ENCODE assay signal across 8 cellular contexts in the genomic region with DNA sequence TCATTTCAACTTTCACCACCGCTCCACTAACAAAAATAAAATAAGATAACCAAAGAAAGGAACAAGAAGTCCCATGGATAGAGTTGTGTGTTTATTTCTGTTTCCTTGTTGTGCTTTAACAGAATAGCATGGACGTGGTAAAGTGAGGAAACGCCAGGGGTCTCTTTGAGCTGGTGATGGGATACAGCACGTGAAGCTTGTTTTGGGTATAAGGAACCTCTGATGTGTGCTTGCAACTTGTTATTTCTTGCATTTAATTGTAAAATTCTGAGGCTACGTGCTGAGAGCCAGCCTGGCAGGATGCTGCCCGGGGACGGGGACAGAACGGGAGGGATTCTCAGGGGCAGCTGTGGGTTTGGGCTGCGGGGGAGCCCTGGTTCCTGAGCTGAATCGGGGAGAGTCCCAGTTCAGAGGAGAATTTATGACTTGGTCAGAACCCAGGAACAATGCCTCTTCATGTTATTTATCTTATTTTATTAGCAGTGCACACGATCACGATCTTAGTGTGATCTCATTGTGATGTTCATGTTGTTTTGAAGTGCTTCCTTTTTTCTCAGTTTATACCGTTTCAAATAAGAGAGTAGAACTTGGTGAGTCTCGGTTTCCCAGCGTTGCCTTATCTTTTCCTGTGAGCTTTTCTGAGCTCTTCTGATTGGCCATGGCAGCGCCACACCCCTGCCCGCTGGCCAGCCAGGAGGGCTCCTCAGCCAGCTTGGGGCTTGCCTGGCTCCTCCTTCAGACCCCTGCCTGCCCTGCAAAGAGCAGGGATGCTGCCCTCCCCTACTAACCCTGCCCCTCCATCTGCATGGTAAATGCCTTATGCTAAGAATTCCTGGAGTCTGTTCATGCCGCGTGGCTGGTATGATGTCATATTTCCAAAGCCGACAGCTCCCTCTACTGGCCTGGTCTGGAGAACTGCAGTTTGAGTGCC.
A peak's percentile ranks its signal among the peaks of the same experiment; 100 is the strongest.
DNase-seq lines count a peak whose midpoint lies in the region; ATAC-seq and TF ChIP-seq lines count a peak whose summit lies in the region.

No MANE protein-coding gene starts in this region.

- H2BK15ac ChIP-seq in IMR-90 (ENCODE audit: low read depth, low read length), result no peak overlapping the region

- peak overlapping the region; percentile 32 for H3K4me2 ChIP-seq in IMR-90 (ENCODE audit: low read depth, low read length)

- H3K27ac ChIP-seq in IMR-90 (ENCODE audit: insufficient read depth, low read length) (peak overlapping the region; percentile 32; the same call in 1 of the 2 replicates), esophagus (ENCODE audit: low read depth in 2 of 2, low read length in 1 of 2) (peak overlapping the region; percentile 61 to 85), mucosa of rectum (ENCODE audit: low read depth in 2 of 2, low read length in 2 of 2) (peak overlapping the region; percentile 35 to 38)

- H4K20me1 ChIP-seq in IMR-90 (ENCODE audit: insufficient read depth, low read length), result peaks cover 19% of the 10 kb centered on the region; the same call in 1 of the 2 replicates

- H3K4me1 ChIP-seq in IMR-90 (ENCODE audit: control insufficient read depth, insufficient read depth, low read length) (peaks cover 9% of the 10 kb centered on the region), esophagus (ENCODE audit: control insufficient read depth in 2 of 2, insufficient read depth in 2 of 2, low read length in 1 of 2) (no peaks in the 10 kb centered on the region), mucosa of rectum (ENCODE audit: control insufficient read depth in 2 of 2, insufficient read depth in 2 of 2, low read length in 2 of 2) (peaks cover 13 to 15% of the 10 kb centered on the region in 2 donors)

- 0 out of 2 replicates have a peak, but pooled peaks have one; percentile 31 for TF ChIP-seq POLR2A in IMR-90 (IDR thresholded peaks at IDR 0.05; ENCODE audit: low read depth, low read length)

- peak; percentile 89 for TF ChIP-seq RAD21 in IMR-90 (IDR thresholded peaks at IDR 0.05; ENCODE audit: low read length)

- H4K8ac ChIP-seq in IMR-90 (ENCODE audit: low read depth in 2 of 2, low read length in 2 of 2), result no peak overlapping the region; a peak in 1 of 4 replicates

- CTCF ChIA-PET in IMR-90 (lab: Yijun Ruan, JAX), result interaction anchor here (0.6 to 3.0 kb wide), 25 partner anchors 10 to 337 kb away, joined by 3 to 34 read pairs (median 3); partner anchors contain the start of gene ROPN1L

- TF ChIP-seq CTCF in IMR-90 (conservative IDR thresholded peaks at IDR 0.05; ENCODE audit: low read depth, low read length), result peak; percentile 94

- H3K4ac ChIP-seq in IMR-90 (ENCODE audit: low read depth, low read length), result peak overlapping the region; percentile 16; the same call in 1 of the 2 replicates

- no peak overlapping the region for H3K56ac ChIP-seq in IMR-90 (ENCODE audit: extremely low read depth, insufficient read depth, low read length)

- H3K9ac ChIP-seq in IMR-90 (ENCODE audit: low read depth, low read length) (peak overlapping the region; percentile 8), mucosa of rectum (ENCODE audit: low read depth in 1 of 2, low read length in 2 of 2) (peak overlapping the region; percentile 5 to 38)

- H3K18ac ChIP-seq in IMR-90 (ENCODE audit: low read depth, low read length), result no peak overlapping the region

- H3K27me3 ChIP-seq in IMR-90 (ENCODE audit: control insufficient read depth, insufficient read depth, low read length) (no peaks in the 10 kb centered on the region), esophagus (ENCODE audit: control insufficient read depth in 1 of 2, insufficient read depth in 2 of 2, low read length in 2 of 2) (no peaks in the 10 kb centered on the region), mucosa of rectum (ENCODE audit: control insufficient read depth in 2 of 2, insufficient read depth in 2 of 2, low read length in 2 of 2) (no peaks in the 10 kb centered on the region)

- POLR2A ChIA-PET in IMR-90 (lab: Charles Lee; ENCODE audit: unreplicated experiment), result interaction anchor here (0.5 kb wide), 1 partner anchor 98 kb away, joined by 7 read pairs; no protein-coding TSS in a partner anchor

- ATAC-seq in GM21529 (IDR thresholded peaks at IDR 0.05; ENCODE audit: unreplicated experiment) (peak; percentile 41), IMR-90 (ENCODE audit: low read depth) (peak; percentile 99)

- no peak overlapping the region for H2AK5ac ChIP-seq in IMR-90 (ENCODE audit: low read depth, low read length)

- H4K5ac ChIP-seq in IMR-90 (ENCODE audit: low read depth, low read length), result no peak overlapping the region

- no peak overlapping the region for H2BK120ac ChIP-seq in IMR-90 (ENCODE audit: low read depth, low read length)

- H2AFZ ChIP-seq in IMR-90 (replicated peaks; ENCODE audit: low read length, poor library complexity), result peak overlapping the region; percentile 84

- H3K14ac ChIP-seq in IMR-90 (replicated peaks; ENCODE audit: low read depth, low read length), result peak overlapping the region; percentile 31; the same call in 1 of the 2 replicates

- H3K9me3 ChIP-seq in IMR-90 (ENCODE audit: control insufficient read depth, insufficient read depth, low read length), result no peaks in the 10 kb centered on the region
- no peaks in the 10 kb centered on the region for H3K9me3 ChIP-seq in esophagus (ENCODE audit: control insufficient read depth in 2 of 2, insufficient read depth in 1 of 2, low read depth in 1 of 2, low read length in 1 of 2)
- H3K9me3 ChIP-seq in mucosa of rectum (ENCODE audit: control insufficient read depth in 2 of 2, low read length in 2 of 2), result no peaks in the 10 kb centered on the region

- peak overlapping the region; percentile 6 for H2BK5ac ChIP-seq in IMR-90 (ENCODE audit: low read depth, low read length, poor library complexity, severe bottlenecking)

- H3K23ac ChIP-seq in IMR-90 (ENCODE audit: low read depth, low read length), result peak overlapping the region; percentile 34; the same call in 1 of the 2 replicates

- DNase-seq in DMS53 (lab: John Stamatoyannopoulos, UW), result peak; percentile 96
- peak; percentile 98 for DNase-seq in IMR-90
- peak; percentile 98 for DNase-seq in OCI-M1 (lab: John Stamatoyannopoulos, UW)
- peak; percentile 73 for DNase-seq in activated T-cell treated with anti-CD3 and anti-CD28 coated beads, Interleukin-2, amount 50 U/mL, for 1 hour
- peak; percentile 85 for DNase-seq in stimulated activated CD8-positive, alpha-beta memory T cell treated with anti-CD3 and anti-CD28 coated beads, Interleukin-4, amount 100 ng/mL, for 48 hours

- peaks cover 12% of the 10 kb centered on the region; the same call in 1 of the 2 replicates for H3K36me3 ChIP-seq in IMR-90 (ENCODE audit: control insufficient read depth, insufficient read depth, low read length)
- no peaks in the 10 kb centered on the region for H3K36me3 ChIP-seq in esophagus (ENCODE audit: control insufficient read depth in 2 of 2, insufficient read depth in 2 of 2, low read length in 1 of 2)
- no peaks in the 10 kb centered on the region for H3K36me3 ChIP-seq in mucosa of rectum (ENCODE audit: control insufficient read depth in 2 of 2, insufficient read depth in 2 of 2, low read length in 2 of 2)

- H2AK9ac ChIP-seq in IMR-90 (replicated peaks; ENCODE audit: low read depth, low read length, poor library complexity), result no peak overlapping the region

- peaks cover 4% of the 10 kb centered on the region for H3K9me1 ChIP-seq in IMR-90 (ENCODE audit: insufficient read depth, low read length)

- dilution Hi-C loops in IMR-90 (cut with HindIII; ENCODE audit: low sequenced_read_pairs, unreplicated experiment), result no loop called here

- peak overlapping the region; percentile 11; the same call in 1 of the 2 replicates for H3K4me3 ChIP-seq in IMR-90 (ENCODE audit: insufficient read depth, low read depth, low read length)
- H3K4me3 ChIP-seq in esophagus (ENCODE audit: low read depth in 1 of 2, low read length in 2 of 2), result peak overlapping the region in 1 of 2 donors; percentile 19
- peak overlapping the region; percentile 57 to 69 for H3K4me3 ChIP-seq in mucosa of rectum (ENCODE audit: low read length in 2 of 2)

- in situ Hi-C loops in IMR-90 (cut with MboI; ENCODE audit: low sequenced_read_pairs), result no loop called here

- 2% methylated on average over 8 of the region's 20 CpGs; no CpG with 5 or more reads in 1 of the 2 experiments for WGBS in IMR-90 (ENCODE audit: extremely low coverage in 2 of 2, insufficient read length in 1 of 2), 2 experiments
- 6% methylated on average over 20 of the region's 20 CpGs for WGBS in esophagus, 2 donors

- intact Hi-C loops in IMR-90 (cut with micrococcal nuclease), result loop anchor here (1.0 kb wide), 3 partner anchors 60 to 175 kb away; partner anchors contain the start of gene ANKRD33B

- no peak overlapping the region for H4K91ac ChIP-seq in IMR-90 (ENCODE audit: insufficient read depth, low read depth, low read length)

- BruUV-seq in IMR-90 (replicated peaks; lab: Mats Ljungman, UMichigan), result no TSS peak

- peaks cover 5 to 59% of the 10 kb centered on the region in 2 experiments for H3K79me1 ChIP-seq in IMR-90 (ENCODE audit: low read depth in 1 of 2, low read length in 2 of 2)

- H2BK20ac ChIP-seq in IMR-90 (ENCODE audit: low read depth, low read length), result 0 out of 2 replicates have a peak overlapping the region, but pooled peaks have one; percentile 23

TF ChIP-seq in IMR-90, 13 proteins besides CTCF, POLR2A, EP300 and RAD21 (continues in another document):
- TF ChIP-seq SMC3 (IDR thresholded peaks at IDR 0.05; ENCODE audit: low read depth, low read length) (peak; percentile 94), CEBPB (IDR thresholded peaks at IDR 0.05; ENCODE audit: low read depth, low read length) (no peak), NFE2L2 (IDR thresholded peaks at IDR 0.05; ENCODE audit: low read depth, low read length) (no peak), USF2 (IDR thresholded peaks at IDR 0.05; ENCODE audit: low read depth, low read length) (0 out of 2 replicates have a peak, but pooled peaks have one; percentile 5), MAZ (IDR thresholded peaks at IDR 0.05; ENCODE audit: borderline replicate concordance, low read depth, low read length) (peak; percentile 81), RFX5 (IDR thresholded peaks at IDR 0.05; ENCODE audit: low read depth, low read length) (no peak), FOS (IDR thresholded peaks at IDR 0.05; ENCODE audit: low read depth, low read length) (no peak), MXI1 (IDR thresholded peaks at IDR 0.05; ENCODE audit: borderline replicate concordance, low read depth, low read length) (peak; percentile 89), CHD1 (IDR thresholded peaks at IDR 0.05; ENCODE audit: low read depth, low read length) (no peak), RCOR1 (IDR thresholded peaks at IDR 0.05; ENCODE audit: insufficient replicate concordance, low read length) (no peak)
